Comparison of ENCODE assay signal across 15 cellular contexts in genomic region chr12:50099302-50100008, GRCh38. TPM values are rescaled to one million over a fixed set of nuclear protein-coding genes. Genes with fewer than 3 reads are reported as not detected.
DNase-seq lines count a peak whose midpoint lies in the region; ATAC-seq and TF ChIP-seq lines count a peak whose summit lies in the region.
"Had no signal": no experiment of that assay in that cellular context is flagged by ENCODE, and none has a peak within 500 bp of the region (broad histone marks: within the 10 kb centered on the region; RNA-seq: fewer than 3 reads in every experiment).

No MANE protein-coding gene starts in this region.

- WGBS in GM23248 (ENCODE audit: low coverage in 1 of 2, low lambda C conversion rate in 2 of 2, missing lambda C conversion rate in 2 of 2), 2 experiments: 39% methylated on average over 5 of the region's 5 CpGs
- WGBS in transverse colon (ENCODE audit: low coverage in 1 of 2), 2 donors: 83 to 93% methylated on average over 2 to 5 of the region's 5 CpGs

- peaks cover 12% of the 10 kb centered on the region for H3K4me1 ChIP-seq in GM23248 (ENCODE audit: insufficient read depth)
- H3K4me1 ChIP-seq in RWPE2 (ENCODE audit: insufficient read depth, poor library complexity, severe bottlenecking): no peaks in the 10 kb centered on the region
- H3K4me1 ChIP-seq in neutrophil (ENCODE audit: control insufficient read depth in 1 of 2, insufficient read depth in 1 of 2, low read depth in 1 of 2, low read length in 1 of 2): peaks cover 19 to 22% of the 10 kb centered on the region in 2 experiments
- H3K4me1 ChIP-seq in transverse colon: peaks cover 8 to 12% (median 11%) of the 10 kb centered on the region in 4 donors

- no peaks in the 10 kb centered on the region for H3K79me2 ChIP-seq in GM23248 (ENCODE audit: insufficient read depth)

- H3K27me3 ChIP-seq in GM23248 (replicated peaks; ENCODE audit: insufficient read depth) (no peaks in the 10 kb centered on the region), RWPE2 (ENCODE audit: insufficient read depth, poor library complexity, severe bottlenecking) (no peaks in the 10 kb centered on the region), neutrophil (peaks cover 6% of the 10 kb centered on the region), transverse colon (no peaks in the 10 kb centered on the region)

- H3F3A ChIP-seq in GM23248 (ENCODE audit: insufficient read depth): peaks cover 40% of the 10 kb centered on the region

- H3K27ac ChIP-seq in GM23248: peak overlapping the region; percentile 59
- peak overlapping the region; percentile 10 for H3K27ac ChIP-seq in RWPE2 (ENCODE audit: poor library complexity, severe bottlenecking)
- H3K27ac ChIP-seq in neutrophil: peak overlapping the region; percentile 59
- H3K27ac ChIP-seq in substantia nigra (ENCODE audit: low read depth, low read length, poor library complexity, severe bottlenecking): no peak overlapping the region
- no peak overlapping the region for H3K27ac ChIP-seq in transverse colon
- H3K27ac ChIP-seq: lower lobe of right lung had no signal

- no peak for TF ChIP-seq EP300 in transverse colon (IDR thresholded peaks at IDR 0.05; ENCODE audit: low read depth)

- no peak overlapping the region for H2AFZ ChIP-seq in GM23248

- H3K9me2 ChIP-seq in GM23248 (ENCODE audit: insufficient read depth): no peaks in the 10 kb centered on the region

- H3K36me3 ChIP-seq in GM23248 (ENCODE audit: low read depth) (peaks cover 23% of the 10 kb centered on the region), RWPE2 (ENCODE audit: low read depth) (peaks cover 67% of the 10 kb centered on the region), neutrophil (peaks cover 80% of the 10 kb centered on the region), transverse colon (peaks cover 0 to 44% (median 24%) of the 10 kb centered on the region in 4 donors)

- no peak overlapping the region for H3K4me3 ChIP-seq in GM23248
- no peak overlapping the region for H3K4me3 ChIP-seq in RWPE2 (ENCODE audit: severe bottlenecking)
- no peak overlapping the region for H3K4me3 ChIP-seq in neutrophil (ENCODE audit: low read depth in 1 of 2, low read length in 1 of 2)
- H3K4me3 ChIP-seq in transverse colon: no peak overlapping the region
- H3K4me3 ChIP-seq: lower lobe of right lung had no signal

- peak; percentile 6; the same call in 1 of the 3 replicates for ATAC-seq in RWPE2 (ENCODE audit: low read depth)
- ATAC-seq in esophagus mucosa: peak; percentile 65
- ATAC-seq: lower lobe of right lung had no signal

- TF ChIP-seq CTCF in RWPE2 (IDR thresholded peaks at IDR 0.05; ENCODE audit: poor library complexity, severe bottlenecking) (no peak), neutrophil (IDR thresholded peaks at IDR 0.05) (no peak), transverse colon (IDR thresholded peaks at IDR 0.05) (no peak)

- DNase-seq in GM23248: peak; percentile 84
- no peak for DNase-seq in RWPE2 (ENCODE audit: low spot score)
- DNase-seq in substantia nigra (lab: John Stamatoyannopoulos, UW): no peak
- DNase-seq in transverse colon: no peak
- DNase-seq in activated CD8-positive, alpha-beta memory T cell treated with anti-CD3 and anti-CD28 coated beads, Interleukin-2, amount 50 U/mL, for 48 hours: no peak
- no peak for DNase-seq in RKO (ENCODE audit: low spot score)
- DNase-seq: activated CD4-positive, alpha-beta T cell treated with anti-CD3 and anti-CD28 coated beads, Interleukin-2, amount 50 U/mL, for 1 hour; activated effector memory CD4-positive, alpha-beta T cell treated with Interleukin-2 at 50 U/mL for 16 hours; CD4-positive, alpha-beta memory T cell; erythroblast; lower lobe of right lung; NCI-H1092 treated with DMSO at 0.1 percent for 48 hours; nucleus accumbens had no signal

- H3K4me2 ChIP-seq in GM23248 (ENCODE audit: unreplicated experiment): peak overlapping the region; percentile 44

- no peaks in the 10 kb centered on the region for H4K20me1 ChIP-seq in GM23248 (ENCODE audit: insufficient read depth)

- H3K9me3 ChIP-seq in GM23248 (ENCODE audit: low read depth): no peaks in the 10 kb centered on the region
- no peaks in the 10 kb centered on the region for H3K9me3 ChIP-seq in RWPE2 (ENCODE audit: severe bottlenecking)
- no peaks in the 10 kb centered on the region for H3K9me3 ChIP-seq in neutrophil
- H3K9me3 ChIP-seq in transverse colon: no peaks in the 10 kb centered on the region
- H3K9me3 ChIP-seq: lower lobe of right lung had no signal

- in situ Hi-C loops in GM23248 (cut with MboI) (no loop called here), transverse colon (cut with MboI; ENCODE audit: low pct_ligation_motif_present in 1 of 4, low pct_unique_long_range_greater_than_20kb in 1 of 4, low sequenced_read_pairs in 3 of 4) (loop anchor here in 3 of 4 donors (10.0 to 25.0 kb wide), 3 partner anchors 75 to 213 kb away; no protein-coding TSS in a partner anchor)

- intact Hi-C loops in transverse colon (cut with DNase I; ENCODE audit: low total_unique reads): loop anchor here (10.0 kb wide), 1 partner anchor 75 kb away; no protein-coding TSS in a partner anchor

- peak overlapping the region; percentile 35; the same call in 1 of the 2 replicates for H3K9ac ChIP-seq in GM23248

- TF ChIP-seq POLR2A in transverse colon (IDR thresholded peaks at IDR 0.05): no peak

RNA-seq across cellular contexts. Expression of gene GPD1, which starts 4.4 kb away (rescaled TPM):
- total RNA-seq in GM23248 (2014; rRNA removed; shearing (Covaris generic)): 0.13 TPM in 1 of 2 replicates, not detected in the other
- polyA plus RNA-seq in GM23248 (2016; fragmentation: Nextera tagmentation; extraction: Ambion mirVana): not detected in 2 replicates
- total RNA-seq in esophagus mucosa: 0.56 TPM
- total RNA-seq in transverse colon: 10 to 100 TPM in 2 of 4 donors, 1 to 10 TPM in 1, not detected in 1; 9.2 to 22.1 (median 11.3) TPM
- polyA plus RNA-seq: CD4-positive, alpha-beta memory T cell had no signal

RNA-seq across cellular contexts. Expression of gene COX14, which starts 12.6 kb away (rescaled TPM):
- 24.4 and 53.4 TPM in 2 replicates for total RNA-seq in GM23248 (2014; rRNA removed; shearing (Covaris generic))
- 122 and 125 TPM in 2 replicates for polyA plus RNA-seq in GM23248 (2016; fragmentation: Nextera tagmentation; extraction: Ambion mirVana)
- total RNA-seq in esophagus mucosa (37.9 TPM), transverse colon (100 to 1,000 TPM in 1 of 4 donors, 10 to 100 TPM in 3; 22.1 to 107 (median 62.0) TPM)

RNA-seq across cellular contexts. Expression of gene SMARCD1, which starts 14.3 kb away (rescaled TPM):
- 41.9 and 48.3 TPM in 2 replicates for total RNA-seq in GM23248 (2014; rRNA removed; shearing (Covaris generic))
- 6.4 and 8.2 TPM in 2 replicates for polyA plus RNA-seq in GM23248 (2016; fragmentation: Nextera tagmentation; extraction: Ambion mirVana)
- 28.8 TPM for total RNA-seq in esophagus mucosa
- total RNA-seq in transverse colon: 10 to 100 TPM; 23.7 to 52.4 (median 40.4) TPM

RNA-seq across cellular contexts. Expression of gene ASIC1, which starts 42.1 kb away (rescaled TPM):
- total RNA-seq in GM23248 (2014; rRNA removed; shearing (Covaris generic)): 0.13 and 1.9 TPM in 2 replicates
- polyA plus RNA-seq in GM23248 (2016; fragmentation: Nextera tagmentation; extraction: Ambion mirVana): 0.95 and 1.4 TPM in 2 replicates
- total RNA-seq in esophagus mucosa (2.1 TPM), transverse colon (1 to 10 TPM in 1 of 4 donors, under 1 TPM in 3; 0.75 to 3.0 (median 0.81) TPM)
- polyA plus RNA-seq: CD4-positive, alpha-beta memory T cell had no signal

Comparison
In these comparisons a context has a peak if more than half of its experiments do, and no peak if none do; other contexts are left out.
1. H3K27ac ChIP-seq: peak in GM23248 (single experiment), RWPE2 (single experiment) and neutrophil (single experiment); none in substantia nigra (single experiment) and transverse colon (0 of 4).